ENCODE assay signal across 22 cellular contexts in the genomic region with DNA sequence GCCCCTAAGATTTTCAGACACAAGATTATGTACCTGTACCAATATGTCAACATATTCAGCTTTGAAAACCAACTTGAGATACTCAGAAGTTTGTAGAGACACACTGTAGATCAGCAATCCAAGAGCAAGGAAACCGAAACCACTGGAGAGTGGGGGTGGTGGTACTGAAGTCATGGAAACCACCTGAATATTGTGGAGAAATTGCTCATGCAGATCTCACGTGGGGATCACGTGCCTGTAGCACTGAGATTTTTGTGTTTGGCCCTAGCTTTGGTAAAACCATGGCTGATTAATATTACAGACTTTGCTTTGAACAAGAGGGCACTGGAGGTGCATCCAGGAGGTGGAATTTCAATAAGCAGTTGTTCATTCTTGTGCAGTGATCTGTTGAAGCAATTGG. TPM values are rescaled to one million over a fixed set of nuclear protein-coding genes. Genes with fewer than 3 reads are reported as not detected.
A peak's percentile ranks its signal among the peaks of the same experiment; 100 is the strongest.
DNase-seq lines count a peak whose midpoint lies in the region; ATAC-seq and FAIRE-seq lines count a peak whose summit lies in the region.
"Had no signal": no experiment of that assay in that cellular context is flagged by ENCODE, and none has a peak within 500 bp of the region (broad histone marks: within the 10 kb centered on the region; RNA-seq: fewer than 3 reads in every experiment).

No MANE protein-coding gene starts in this region.

- no peak overlapping the region for H3K4me3 ChIP-seq in mesenchymal stem cell (ENCODE audit: insufficient read depth in 1 of 2, low read depth in 1 of 2, low read length in 2 of 2)
- H3K4me3 ChIP-seq: SJSA1 had no signal

- H3K18ac ChIP-seq in mesenchymal stem cell (ENCODE audit: low read depth in 1 of 2, low read length in 2 of 2), result no peak overlapping the region

- H3K27me3 ChIP-seq in mesenchymal stem cell (ENCODE audit: control insufficient read depth in 1 of 2, insufficient read depth in 1 of 2, low read length in 2 of 2), result no peaks in the 10 kb centered on the region
- H3K27me3 ChIP-seq: SJSA1 had no signal

- no peaks in the 10 kb centered on the region for H3K36me3 ChIP-seq in mesenchymal stem cell (ENCODE audit: control insufficient read depth in 1 of 2, insufficient read depth in 2 of 2, low read depth in 1 of 2, low read length in 2 of 2)
- H3K36me3 ChIP-seq: SJSA1 had no signal

- DNase-seq in ACHN (peak; percentile 25), M059J (ENCODE audit: low read depth) (peak; percentile 34), glomerular visceral epithelial cell (ENCODE audit: extremely low spot score) (peak; percentile 38), mesenchymal stem cell (no peak), urothelium cell line (ENCODE audit: low spot score) (no peak), occipital lobe (lab: John Stamatoyannopoulos, UW) (no peak)
- DNase-seq: DMS 273 treated with DMSO at 0.1 percent for 48 hours, EL, H7, MV-4-11, NCI-H1417, NCI-H1930, NCI-H2171 treated with DMSO at 0.1 percent for 48 hours, NCI-H774, PC-3 had no signal

- H3K23ac ChIP-seq in mesenchymal stem cell (ENCODE audit: low read length in 2 of 2), result no peak overlapping the region

- no peaks in the 10 kb centered on the region for H3K4me1 ChIP-seq in mesenchymal stem cell (ENCODE audit: control insufficient read depth, insufficient read depth, low read depth, low read length)
- H3K4me1 ChIP-seq: SJSA1 had no signal

- no peak for ATAC-seq in HG02884 (IDR thresholded peaks at IDR 0.05; ENCODE audit: unreplicated experiment)
- ATAC-seq in GM21381 (IDR thresholded peaks at IDR 0.05; ENCODE audit: unreplicated experiment), result no peak
- ATAC-seq: PC-3 had no signal

- H2AK5ac ChIP-seq in mesenchymal stem cell (ENCODE audit: low read length, severe bottlenecking), result no peak overlapping the region

- no peak overlapping the region for H2BK12ac ChIP-seq in mesenchymal stem cell (ENCODE audit: low read length in 2 of 2)

- no peak overlapping the region for H2BK5ac ChIP-seq in mesenchymal stem cell (ENCODE audit: low read depth, low read length, poor library complexity, severe bottlenecking)

- WGBS in mesenchymal stem cell, result 47% methylated on average over 3 of the region's 3 CpGs

- no peak overlapping the region for H4K91ac ChIP-seq in mesenchymal stem cell (ENCODE audit: low read length)

- in situ Hi-C loops in ACHN (cut with HindIII; ENCODE audit: low pct_ligation_motif_present, low pct_unique_long_range_greater_than_20kb, low sequenced_read_pairs), result no loop called here

- no peak overlapping the region for H2BK120ac ChIP-seq in mesenchymal stem cell (ENCODE audit: low read depth, low read length)

- H3K4ac ChIP-seq in mesenchymal stem cell (ENCODE audit: low read depth in 1 of 2, low read length in 2 of 2), result no peak overlapping the region

- no peak overlapping the region for H4K8ac ChIP-seq in mesenchymal stem cell (ENCODE audit: low read length)

- H3K9ac ChIP-seq in mesenchymal stem cell (ENCODE audit: low read length), result no peak overlapping the region

- FAIRE-seq in urothelium cell line (lab: Jason Lieb, UNC), result no peak
- FAIRE-seq: HTR-8/SVneo had no signal

- no peak overlapping the region for H3K4me2 ChIP-seq in mesenchymal stem cell (ENCODE audit: low read length, poor library complexity, severe bottlenecking)

- no peak overlapping the region for H2AFZ ChIP-seq in mesenchymal stem cell (ENCODE audit: low read depth, low read length)

- peak overlapping the region; percentile 31 for H3K27ac ChIP-seq in mesenchymal stem cell (ENCODE audit: low read length, poor library complexity, severe bottlenecking)
- H3K27ac ChIP-seq: C4-2B, SJSA1 had no signal

- H3K14ac ChIP-seq in mesenchymal stem cell (ENCODE audit: low read length in 2 of 2), result no peak overlapping the region

- no peak overlapping the region for H2BK15ac ChIP-seq in mesenchymal stem cell (ENCODE audit: low read depth, poor library complexity, severe bottlenecking)

- no peaks in the 10 kb centered on the region for H3K79me1 ChIP-seq in mesenchymal stem cell (replicated peaks; ENCODE audit: low read length, poor library complexity, severe bottlenecking)

- H3K9me3 ChIP-seq in mesenchymal stem cell (ENCODE audit: control insufficient read depth, low read length), result no peaks in the 10 kb centered on the region
- H3K9me3 ChIP-seq: SJSA1 had no signal

RNA-seq across cellular contexts. Expression of gene GBA3, which starts 47.2 kb away (rescaled TPM):
- not detected in 2 replicates for total RNA-seq in M059J (2014; rRNA removed; shearing (Covaris generic))
- polyA plus RNA-seq in mesenchymal stem cell (2013, experiment 1 of 2), result not detected
- not detected for polyA plus RNA-seq in mesenchymal stem cell (2013, experiment 2 of 2)
- total RNA-seq in occipital lobe, result 0.16 TPM
- total RNA-seq: A673, H7, NCI-H460, PC-3, SJSA1 had no signal

Comparison
In these comparisons a context has a peak if more than half of its experiments do, and no peak if none do; other contexts are left out.
1. DNase-seq: peak in ACHN (single experiment), M059J (single experiment) and glomerular visceral epithelial cell (single experiment); none in mesenchymal stem cell (single experiment), urothelium cell line (single experiment) and occipital lobe (single experiment).